In genomic region chr5:124996023-124996763, GRCh38 we compare ENCODE assay signal across 19 cellular contexts.
DNase-seq lines count a peak whose midpoint lies in the region; ATAC-seq and TF ChIP-seq lines count a peak whose summit lies in the region.
"Had no signal": no experiment of that assay in that cellular context is flagged by ENCODE, and none has a peak within 500 bp of the region (broad histone marks: within the 10 kb centered on the region; RNA-seq: fewer than 3 reads in every experiment).

No MANE protein-coding gene starts in this region.

- BruUV-seq in Calu3 (replicated peaks; lab: Mats Ljungman, UMichigan) = no TSS peak

- H3K27ac Mint-ChIP-seq in Calu3 (ENCODE audit: unreplicated experiment) = peak overlapping the region; percentile 36
- H3K27ac Mint-ChIP-seq: naive thymus-derived CD8-positive, alpha-beta T cell had no signal

- no peak overlapping the region for H3K4me3 Mint-ChIP-seq in Calu3 (ENCODE audit: low read depth, unreplicated experiment)
- H3K4me3 Mint-ChIP-seq: naive thymus-derived CD8-positive, alpha-beta T cell had no signal

- intact Hi-C loops in Calu3 (cut with micrococcal nuclease; ENCODE audit: unreplicated experiment) = no loop called here

- ATAC-seq in GM19324 (IDR thresholded peaks at IDR 0.05; ENCODE audit: low FRiP score, unreplicated experiment) (no peak), GM19023 (IDR thresholded peaks at IDR 0.05; ENCODE audit: unreplicated experiment) (no peak)
- ATAC-seq: naive thymus-derived CD8-positive, alpha-beta T cell; SK-N-SH treated with all-trans-retinoic acid at 6 μM for 48 hours had no signal

- H3K9me3 Mint-ChIP-seq in Calu3 (ENCODE audit: low read depth, unreplicated experiment) = no peaks in the 10 kb centered on the region

- TF ChIP-seq CTCF in Calu3 (IDR thresholded peaks at IDR 0.05; ENCODE audit: unreplicated experiment) (no peak), choroid plexus epithelial cell (conservative IDR thresholded peaks at IDR 0.05; ENCODE audit: low read depth, low read length) (no peak)

- H3K4me3 ChIP-seq in choroid plexus epithelial cell (ENCODE audit: low read depth, low read length) = no peak overlapping the region
- H3K4me3 ChIP-seq: left ventricle myocardium inferior had no signal

- CTCF ChIA-PET in Calu3 (lab: Charles Lee) = interaction anchor here (0.6 kb wide), 1 partner anchor 13 kb away, joined by 3 read pairs; no protein-coding TSS in a partner anchor

- H3K27me3 Mint-ChIP-seq in Calu3 (ENCODE audit: unreplicated experiment) = no peaks in the 10 kb centered on the region

- H3K4me1 Mint-ChIP-seq in Calu3 (ENCODE audit: low read depth, unreplicated experiment) = peaks cover 27% of the 10 kb centered on the region
- H3K4me1 Mint-ChIP-seq: naive thymus-derived CD8-positive, alpha-beta T cell had no signal

- DNase-seq in Calu3 = no peak
- DNase-seq in M059J (ENCODE audit: low read depth) = peak; percentile 40
- DNase-seq in choroid plexus epithelial cell (ENCODE audit: low read depth) = peak; percentile 33
- peak; percentile 63 for DNase-seq in kidney tubule cell (ENCODE audit: low spot score)
- no peak for DNase-seq in SIG-M5 (lab: John Stamatoyannopoulos, UW)
- no peak for DNase-seq in superior temporal gyrus (ENCODE audit: extremely low spot score)
- DNase-seq: activated CD4-positive, alpha-beta T cell treated with anti-CD3 and anti-CD28 coated beads, Interleukin-2, amount 50 U/mL, for 4 hours; amniotic stem cell; cortex of kidney; GF-D8; hypothalamus; Karpas-422; left ventricle myocardium inferior; naive thymus-derived CD8-positive, alpha-beta T cell; NCI-H146; NCI-H446 had no signal

- no peaks in the 10 kb centered on the region for H3K36me3 Mint-ChIP-seq in Calu3 (ENCODE audit: insufficient read depth, unreplicated experiment)
- H3K36me3 Mint-ChIP-seq: naive thymus-derived CD8-positive, alpha-beta T cell had no signal

Comparison
In these comparisons a context has a peak if more than half of its experiments do, and no peak if none do; other contexts are left out.
1. DNase-seq: peak in M059J (single experiment), choroid plexus epithelial cell (single experiment) and kidney tubule cell (single experiment); none in Calu3 (single experiment), SIG-M5 (single experiment) and superior temporal gyrus (single experiment).